ENCODE assay signal across 1 cellular context in the genomic region with DNA sequence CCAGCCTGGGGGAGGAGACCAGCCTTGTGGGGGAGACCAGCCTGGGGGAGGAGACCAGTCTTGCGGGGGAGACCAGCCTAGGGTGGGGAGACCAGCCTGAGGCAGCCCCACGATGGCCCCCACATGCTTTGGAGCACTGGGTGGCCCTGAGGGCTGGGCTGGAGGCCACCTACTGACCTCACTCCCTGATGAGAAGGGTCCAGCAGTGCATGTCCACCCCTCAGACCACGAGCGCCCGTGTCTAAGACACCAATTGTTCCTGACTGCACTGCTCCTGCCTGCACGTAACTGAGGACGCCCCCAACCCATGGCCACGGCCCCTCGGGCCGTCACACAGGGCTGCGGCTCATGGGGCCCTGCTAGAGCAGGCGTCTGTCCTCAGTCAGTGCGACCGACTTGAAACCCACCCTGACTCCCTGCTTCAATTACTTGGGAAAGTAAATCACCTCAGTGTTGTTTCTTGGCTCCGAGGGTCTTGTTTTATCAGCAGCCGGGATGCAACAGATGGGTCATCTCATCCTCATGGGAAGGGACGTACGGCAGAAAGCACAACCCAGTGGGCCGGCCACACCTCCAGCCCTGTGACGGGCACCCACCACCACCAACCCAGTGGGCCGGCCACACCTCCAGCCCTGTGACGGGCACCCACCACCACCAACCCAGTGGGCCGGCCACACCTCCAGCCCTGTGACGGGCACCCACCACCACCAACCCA.
TF ChIP-seq lines count a peak whose summit lies in the region.

A gene (minus strand): TSS at position 550 of the 715 bp plus-strand sequence. CDS start 1,643 bp downstream, outside the sequence.

TF ChIP-seq in HepG2, 621 proteins besides CTCF, POLR2A, EP300 and RAD21 (continued from another document):
- TF ChIP-seq, protein P1, sequence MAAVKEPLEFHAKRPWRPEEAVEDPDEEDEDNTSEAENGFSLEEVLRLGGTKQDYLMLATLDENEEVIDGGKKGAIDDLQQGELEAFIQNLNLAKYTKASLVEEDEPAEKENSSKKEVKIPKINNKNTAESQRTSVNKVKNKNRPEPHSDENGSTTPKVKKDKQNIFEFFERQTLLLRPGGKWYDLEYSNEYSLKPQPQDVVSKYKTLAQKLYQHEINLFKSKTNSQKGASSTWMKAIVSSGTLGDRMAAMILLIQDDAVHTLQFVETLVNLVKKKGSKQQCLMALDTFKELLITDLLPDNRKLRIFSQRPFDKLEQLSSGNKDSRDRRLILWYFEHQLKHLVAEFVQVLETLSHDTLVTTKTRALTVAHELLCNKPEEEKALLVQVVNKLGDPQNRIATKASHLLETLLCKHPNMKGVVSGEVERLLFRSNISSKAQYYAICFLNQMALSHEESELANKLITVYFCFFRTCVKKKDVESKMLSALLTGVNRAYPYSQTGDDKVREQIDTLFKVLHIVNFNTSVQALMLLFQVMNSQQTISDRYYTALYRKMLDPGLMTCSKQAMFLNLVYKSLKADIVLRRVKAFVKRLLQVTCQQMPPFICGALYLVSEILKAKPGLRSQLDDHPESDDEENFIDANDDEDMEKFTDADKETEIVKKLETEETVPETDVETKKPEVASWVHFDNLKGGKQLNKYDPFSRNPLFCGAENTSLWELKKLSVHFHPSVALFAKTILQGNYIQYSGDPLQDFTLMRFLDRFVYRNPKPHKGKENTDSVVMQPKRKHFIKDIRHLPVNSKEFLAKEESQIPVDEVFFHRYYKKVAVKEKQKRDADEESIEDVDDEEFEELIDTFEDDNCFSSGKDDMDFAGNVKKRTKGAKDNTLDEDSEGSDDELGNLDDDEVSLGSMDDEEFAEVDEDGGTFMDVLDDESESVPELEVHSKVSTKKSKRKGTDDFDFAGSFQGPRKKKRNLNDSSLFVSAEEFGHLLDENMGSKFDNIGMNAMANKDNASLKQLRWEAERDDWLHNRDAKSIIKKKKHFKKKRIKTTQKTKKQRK (IDR thresholded peaks at IDR 0.05; ENCODE audit: low read length) = no peak
- TF ChIP-seq SP2 (CRISPR knock-in tag; IDR thresholded peaks at IDR 0.05) = peak; percentile 93
- 0 out of 2 replicates have a peak, but pooled peaks have one; percentile 35 for TF ChIP-seq ZNF468 (CRISPR knock-in tag; IDR thresholded peaks at IDR 0.05)
- TF ChIP-seq SAP130 (CRISPR knock-in tag; IDR thresholded peaks at IDR 0.05; ENCODE audit: low read depth) = peak; percentile 55; the same call in 1 of the 2 replicates
- TF ChIP-seq ZNF232 (CRISPR knock-in tag; IDR thresholded peaks at IDR 0.05; ENCODE audit: borderline replicate concordance) = no peak
- TF ChIP-seq ZBTB7A (CRISPR knock-in tag; IDR thresholded peaks at IDR 0.05) = peak; percentile 35; the same call in 1 of the 2 replicates
- 0 out of 2 replicates have a peak, but pooled peaks have one; percentile 6 for TF ChIP-seq KDM2A (CRISPR knock-in tag; IDR thresholded peaks at IDR 0.05; ENCODE audit: borderline replicate concordance, low read depth)
- TF ChIP-seq, protein P2, sequence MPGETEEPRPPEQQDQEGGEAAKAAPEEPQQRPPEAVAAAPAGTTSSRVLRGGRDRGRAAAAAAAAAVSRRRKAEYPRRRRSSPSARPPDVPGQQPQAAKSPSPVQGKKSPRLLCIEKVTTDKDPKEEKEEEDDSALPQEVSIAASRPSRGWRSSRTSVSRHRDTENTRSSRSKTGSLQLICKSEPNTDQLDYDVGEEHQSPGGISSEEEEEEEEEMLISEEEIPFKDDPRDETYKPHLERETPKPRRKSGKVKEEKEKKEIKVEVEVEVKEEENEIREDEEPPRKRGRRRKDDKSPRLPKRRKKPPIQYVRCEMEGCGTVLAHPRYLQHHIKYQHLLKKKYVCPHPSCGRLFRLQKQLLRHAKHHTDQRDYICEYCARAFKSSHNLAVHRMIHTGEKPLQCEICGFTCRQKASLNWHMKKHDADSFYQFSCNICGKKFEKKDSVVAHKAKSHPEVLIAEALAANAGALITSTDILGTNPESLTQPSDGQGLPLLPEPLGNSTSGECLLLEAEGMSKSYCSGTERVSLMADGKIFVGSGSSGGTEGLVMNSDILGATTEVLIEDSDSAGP (CRISPR knock-in tag; IDR thresholded peaks at IDR 0.05; ENCODE audit: borderline replicate concordance) = peak; percentile 30; the same call in 1 of the 2 replicates
- TF ChIP-seq, protein P3, sequence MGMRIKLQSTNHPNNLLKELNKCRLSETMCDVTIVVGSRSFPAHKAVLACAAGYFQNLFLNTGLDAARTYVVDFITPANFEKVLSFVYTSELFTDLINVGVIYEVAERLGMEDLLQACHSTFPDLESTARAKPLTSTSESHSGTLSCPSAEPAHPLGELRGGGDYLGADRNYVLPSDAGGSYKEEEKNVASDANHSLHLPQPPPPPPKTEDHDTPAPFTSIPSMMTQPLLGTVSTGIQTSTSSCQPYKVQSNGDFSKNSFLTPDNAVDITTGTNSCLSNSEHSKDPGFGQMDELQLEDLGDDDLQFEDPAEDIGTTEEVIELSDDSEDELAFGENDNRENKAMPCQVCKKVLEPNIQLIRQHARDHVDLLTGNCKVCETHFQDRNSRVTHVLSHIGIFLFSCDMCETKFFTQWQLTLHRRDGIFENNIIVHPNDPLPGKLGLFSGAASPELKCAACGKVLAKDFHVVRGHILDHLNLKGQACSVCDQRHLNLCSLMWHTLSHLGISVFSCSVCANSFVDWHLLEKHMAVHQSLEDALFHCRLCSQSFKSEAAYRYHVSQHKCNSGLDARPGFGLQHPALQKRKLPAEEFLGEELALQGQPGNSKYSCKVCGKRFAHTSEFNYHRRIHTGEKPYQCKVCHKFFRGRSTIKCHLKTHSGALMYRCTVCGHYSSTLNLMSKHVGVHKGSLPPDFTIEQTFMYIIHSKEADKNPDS (CRISPR knock-in tag; IDR thresholded peaks at IDR 0.05) = no peak
- TF ChIP-seq KDM5A (IDR thresholded peaks at IDR 0.05; ENCODE audit: borderline replicate concordance, low read length) = peak; percentile 34; the same call in 1 of the 2 replicates
- TF ChIP-seq, protein P4, sequence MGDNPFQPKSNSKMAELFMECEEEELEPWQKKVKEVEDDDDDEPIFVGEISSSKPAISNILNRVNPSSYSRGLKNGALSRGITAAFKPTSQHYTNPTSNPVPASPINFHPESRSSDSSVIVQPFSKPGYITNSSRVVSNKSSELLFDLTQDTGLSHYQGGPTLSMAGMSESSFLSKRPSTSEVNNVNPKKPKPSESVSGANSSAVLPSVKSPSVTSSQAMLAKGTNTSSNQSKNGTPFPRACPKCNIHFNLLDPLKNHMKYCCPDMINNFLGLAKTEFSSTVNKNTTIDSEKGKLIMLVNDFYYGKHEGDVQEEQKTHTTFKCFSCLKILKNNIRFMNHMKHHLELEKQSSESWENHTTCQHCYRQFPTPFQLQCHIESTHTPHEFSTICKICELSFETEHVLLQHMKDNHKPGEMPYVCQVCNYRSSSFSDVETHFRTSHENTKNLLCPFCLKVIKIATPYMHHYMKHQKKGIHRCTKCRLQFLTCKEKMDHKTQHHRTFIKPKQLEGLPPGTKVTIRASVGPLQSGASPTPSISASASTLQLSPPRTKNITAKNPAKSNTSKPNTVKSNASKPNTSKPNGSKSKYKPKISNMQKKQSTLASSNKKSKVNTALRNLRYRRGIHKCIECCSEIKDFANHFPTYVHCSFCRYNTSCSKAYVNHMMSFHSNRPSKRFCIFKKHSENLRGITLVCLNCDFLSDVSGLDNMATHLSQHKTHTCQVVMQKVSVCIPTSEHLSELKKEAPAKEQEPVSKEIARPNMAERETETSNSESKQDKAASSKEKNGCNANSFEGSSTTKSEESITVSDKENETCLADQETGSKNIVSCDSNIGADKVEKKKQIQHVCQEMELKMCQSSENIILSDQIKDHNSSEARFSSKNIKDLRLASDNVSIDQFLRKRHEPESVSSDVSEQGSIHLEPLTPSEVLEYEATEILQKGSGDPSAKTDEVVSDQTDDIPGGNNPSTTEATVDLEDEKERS (CRISPR knock-in tag; IDR thresholded peaks at IDR 0.05) = no peak
- peak; percentile 6; the same call in 1 of the 2 replicates for TF ChIP-seq ZFY (CRISPR knock-in tag; IDR thresholded peaks at IDR 0.05)
